Comparison of ENCODE assay signal across 17 cellular contexts in the genomic region with DNA sequence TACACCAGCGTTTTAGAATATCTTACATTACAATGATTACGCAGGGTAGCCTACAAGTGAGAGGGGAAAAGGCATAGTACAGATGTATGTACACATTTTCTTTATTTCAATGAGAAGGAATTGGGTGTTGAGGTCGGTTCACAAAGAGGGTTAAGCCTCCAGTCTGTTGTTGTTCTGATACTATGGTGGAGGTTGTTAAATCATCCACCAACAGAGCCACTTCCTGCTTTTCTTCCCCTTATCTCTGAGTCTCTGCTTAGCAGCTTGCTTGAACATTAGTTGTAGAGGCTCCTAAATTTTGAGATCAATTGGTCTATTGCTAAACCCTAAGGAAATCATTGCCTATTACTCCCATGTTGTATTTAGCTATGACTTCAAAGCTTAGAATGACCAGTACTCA. TPM values are rescaled to one million over a fixed set of nuclear protein-coding genes. Genes with fewer than 3 reads are reported as not detected.
DNase-seq lines count a peak whose midpoint lies in the region; ATAC-seq, FAIRE-seq and TF ChIP-seq lines count a peak whose summit lies in the region.
"Had no signal": no experiment of that assay in that cellular context is flagged by ENCODE, and none has a peak within 500 bp of the region (broad histone marks: within the 10 kb centered on the region; RNA-seq: fewer than 3 reads in every experiment).

No MANE protein-coding gene starts in this region.

- H3K4me2 ChIP-seq in K562 (ENCODE audit: insufficient read depth, low read length) = no peak overlapping the region

- H3K4me3 ChIP-seq in K562 (no peak overlapping the region), vagina (no peak overlapping the region), colonic mucosa (no peak overlapping the region)
- H3K4me3 ChIP-seq: ovary, SJCRH30, thoracic aorta had no signal

- H2AFZ ChIP-seq in K562 (ENCODE audit: low read depth, low read length) = no peak overlapping the region

- POLR2A ChIA-PET in K562 (lab: Yijun Ruan, JAX) = no interaction called here

- H3K27ac ChIP-seq in K562 (ENCODE audit: extremely low read depth, low read depth, low read length) (no peak overlapping the region), vagina (no peak overlapping the region), colonic mucosa (no peak overlapping the region)
- H3K27ac ChIP-seq: ovary, SJCRH30, thoracic aorta had no signal

- H3K9me1 ChIP-seq in K562 (ENCODE audit: control insufficient read depth, insufficient read depth, low read length) = no peaks in the 10 kb centered on the region

- BruUV-seq in K562 (replicated peaks; lab: Mats Ljungman, UMichigan) = no TSS peak

- no peaks in the 10 kb centered on the region for H3K79me2 ChIP-seq in K562 (ENCODE audit: control insufficient read depth, insufficient read depth, low read length)

- peak; percentile 11 for FAIRE-seq in K562 (lab: Jason Lieb, UNC)

- TF ChIP-seq RAD21 in K562 (CRISPR knock-in tag; conservative IDR thresholded peaks at IDR 0.05 in 1 of 2, IDR thresholded peaks at IDR 0.05 in 1 of 2) = no peak

- in situ Hi-C loops in KBM-7 (cut with MboI; ENCODE audit: low pct_unique_long_range_greater_than_20kb, low sequenced_read_pairs) = no loop called here
- in situ Hi-C loops in K562 (cut with MboI) = no loop called here

- ATAC-seq in GM18909 (IDR thresholded peaks at IDR 0.05; ENCODE audit: poor library complexity, unreplicated experiment) (peak; percentile 70), HG02798 (IDR thresholded peaks at IDR 0.05; ENCODE audit: poor library complexity, unreplicated experiment) (peak; percentile 54), K562 (no peak), HG02884 (IDR thresholded peaks at IDR 0.05; ENCODE audit: unreplicated experiment) (no peak)
- ATAC-seq: left lobe of liver had no signal

- H3K9ac ChIP-seq in K562 (ENCODE audit: insufficient read depth in 1 of 2, low read depth in 2 of 2, low read length in 2 of 2) = no peak overlapping the region
- no peak overlapping the region for H3K9ac ChIP-seq in colonic mucosa (ENCODE audit: low read depth in 2 of 2, low read length in 2 of 2)

- intact Hi-C loops in K562 (cut with micrococcal nuclease) (no loop called here), vagina (cut with DNase I) (no loop called here), colonic mucosa (cut with DNase I) (no loop called here)

- no peaks in the 10 kb centered on the region for H3K9me3 ChIP-seq in K562 (replicated peaks; ENCODE audit: control insufficient read depth, insufficient read depth, low read depth, low read length)
- H3K9me3 ChIP-seq in vagina = no peaks in the 10 kb centered on the region
- no peaks in the 10 kb centered on the region for H3K9me3 ChIP-seq in colonic mucosa
- H3K9me3 ChIP-seq: ovary, SJCRH30, thoracic aorta had no signal

- 5% methylated on average over 3 of the region's 3 CpGs for WGBS in K562 (ENCODE audit: insufficient coverage, low coverage, missing lambda C conversion rate)

- H3K4me1 ChIP-seq in K562 (replicated peaks in 1 of 2; ENCODE audit: control insufficient read depth in 2 of 2, insufficient read depth in 2 of 2, low read length in 2 of 2) = no peaks in the 10 kb centered on the region
- H3K4me1 ChIP-seq in vagina = no peaks in the 10 kb centered on the region
- no peaks in the 10 kb centered on the region for H3K4me1 ChIP-seq in colonic mucosa

- CTCF ChIA-PET in K562 (lab: Yijun Ruan, JAX; ENCODE audit: low intra/inter-chr PET ratio) = no interaction called here

- no peaks in the 10 kb centered on the region for H3K27me3 ChIP-seq in K562 (ENCODE audit: control insufficient read depth in 2 of 2, insufficient read depth in 2 of 2, low read length in 2 of 2)
- H3K27me3 ChIP-seq in vagina = no peaks in the 10 kb centered on the region
- H3K27me3 ChIP-seq in colonic mucosa = peaks cover 17% of the 10 kb centered on the region
- H3K27me3 ChIP-seq: ovary, SJCRH30 had no signal

- no peaks in the 10 kb centered on the region for H4K20me1 ChIP-seq in K562 (replicated peaks; ENCODE audit: control insufficient read depth, insufficient read depth, low read length)

- TF ChIP-seq POLR2A in K562 (conservative IDR thresholded peaks at IDR 0.05) (no peak), vagina (IDR thresholded peaks at IDR 0.05) (no peak)

- no peak for TF ChIP-seq EP300 in K562 (IDR thresholded peaks at IDR 0.05; ENCODE audit: low read length)

- TF ChIP-seq CTCF in K562 (IDR thresholded peaks at IDR 0.05 in 2 of 3, conservative IDR thresholded peaks at IDR 0.05 in 1 of 3; ENCODE audit: insufficient read depth in 2 of 3, low read depth in 1 of 3, low read length in 3 of 3) = no peak
- no peak for TF ChIP-seq CTCF in vagina (IDR thresholded peaks at IDR 0.05)
- no peak for TF ChIP-seq CTCF in colonic mucosa (IDR thresholded peaks at IDR 0.05)

- H3K36me3 ChIP-seq in K562 (ENCODE audit: control insufficient read depth, insufficient read depth, low read length) (no peaks in the 10 kb centered on the region), vagina (no peaks in the 10 kb centered on the region), colonic mucosa (no peaks in the 10 kb centered on the region)
- H3K36me3 ChIP-seq: ovary, thoracic aorta had no signal

- DNase-seq in KBM-7 (peak; percentile 63), K562 (ENCODE audit: extremely low read depth in 1 of 4, low spot score in 3 of 4) (no peak), vagina (ENCODE audit: extremely low spot score in 2 of 2) (no peak), colonic mucosa (no peak), activated T-cell treated with anti-CD3 and anti-CD28 coated beads for 4 hours (no peak)
- DNase-seq: activated T-cell treated with anti-CD3 and anti-CD28 coated beads, Interleukin-2, amount 50 U/mL, for 48 hours; AML-193; foreskin fibroblast; NCI-H1092; NCI-H2171; ovary; SJCRH30 had no signal

TF ChIP-seq in K562, 482 proteins besides CTCF, POLR2A, EP300 and RAD21 (continues in another document):
- TF ChIP-seq ZNF589 (CRISPR knock-in tag; IDR thresholded peaks at IDR 0.05; ENCODE audit: low read depth) = no peak
- TF ChIP-seq ARNT (IDR thresholded peaks at IDR 0.05) = no peak
- no peak for TF ChIP-seq BCL6 (CRISPR knock-in tag; IDR thresholded peaks at IDR 0.05)
- TF ChIP-seq, protein P1, sequence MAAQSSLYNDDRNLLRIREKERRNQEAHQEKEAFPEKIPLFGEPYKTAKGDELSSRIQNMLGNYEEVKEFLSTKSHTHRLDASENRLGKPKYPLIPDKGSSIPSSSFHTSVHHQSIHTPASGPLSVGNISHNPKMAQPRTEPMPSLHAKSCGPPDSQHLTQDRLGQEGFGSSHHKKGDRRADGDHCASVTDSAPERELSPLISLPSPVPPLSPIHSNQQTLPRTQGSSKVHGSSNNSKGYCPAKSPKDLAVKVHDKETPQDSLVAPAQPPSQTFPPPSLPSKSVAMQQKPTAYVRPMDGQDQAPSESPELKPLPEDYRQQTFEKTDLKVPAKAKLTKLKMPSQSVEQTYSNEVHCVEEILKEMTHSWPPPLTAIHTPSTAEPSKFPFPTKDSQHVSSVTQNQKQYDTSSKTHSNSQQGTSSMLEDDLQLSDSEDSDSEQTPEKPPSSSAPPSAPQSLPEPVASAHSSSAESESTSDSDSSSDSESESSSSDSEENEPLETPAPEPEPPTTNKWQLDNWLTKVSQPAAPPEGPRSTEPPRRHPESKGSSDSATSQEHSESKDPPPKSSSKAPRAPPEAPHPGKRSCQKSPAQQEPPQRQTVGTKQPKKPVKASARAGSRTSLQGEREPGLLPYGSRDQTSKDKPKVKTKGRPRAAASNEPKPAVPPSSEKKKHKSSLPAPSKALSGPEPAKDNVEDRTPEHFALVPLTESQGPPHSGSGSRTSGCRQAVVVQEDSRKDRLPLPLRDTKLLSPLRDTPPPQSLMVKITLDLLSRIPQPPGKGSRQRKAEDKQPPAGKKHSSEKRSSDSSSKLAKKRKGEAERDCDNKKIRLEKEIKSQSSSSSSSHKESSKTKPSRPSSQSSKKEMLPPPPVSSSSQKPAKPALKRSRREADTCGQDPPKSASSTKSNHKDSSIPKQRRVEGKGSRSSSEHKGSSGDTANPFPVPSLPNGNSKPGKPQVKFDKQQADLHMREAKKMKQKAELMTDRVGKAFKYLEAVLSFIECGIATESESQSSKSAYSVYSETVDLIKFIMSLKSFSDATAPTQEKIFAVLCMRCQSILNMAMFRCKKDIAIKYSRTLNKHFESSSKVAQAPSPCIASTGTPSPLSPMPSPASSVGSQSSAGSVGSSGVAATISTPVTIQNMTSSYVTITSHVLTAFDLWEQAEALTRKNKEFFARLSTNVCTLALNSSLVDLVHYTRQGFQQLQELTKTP (IDR thresholded peaks at IDR 0.05; ENCODE audit: low read depth in 1 of 2, partially characterized antibody in 2 of 2) = no peak
- no peak for TF ChIP-seq HNRNPLL (IDR thresholded peaks at IDR 0.05; ENCODE audit: low read depth, low read length, poor library complexity, severe bottlenecking)
- TF ChIP-seq PCBP2 (IDR thresholded peaks at IDR 0.05; ENCODE audit: low read depth, low read length, poor library complexity, severe bottlenecking) = no peak
- TF ChIP-seq SMAD4 (CRISPR knock-in tag; conservative IDR thresholded peaks at IDR 0.05) = no peak
- no peak for TF ChIP-seq MAFK (IDR thresholded peaks at IDR 0.05; ENCODE audit: low read length)
- TF ChIP-seq HCFC1 (IDR thresholded peaks at IDR 0.05; ENCODE audit: low read depth, low read length) = no peak
- no peak for TF ChIP-seq ZNF586 (CRISPR knock-in tag; conservative IDR thresholded peaks at IDR 0.05)

RNA-seq across cellular contexts. Expression of a gene that starts 7.3 kb away (rescaled TPM):
- total RNA-seq in K562 (2011; cell fraction: chromatin; rRNA removed; ENCODE audit: low replicate concordance) = 0.07 TPM in 1 of 2 replicates, not detected in the other
- total RNA-seq in K562 (2011; cell fraction: nucleolus; rRNA removed) = not detected in 2 replicates
- total RNA-seq in K562 (2011; cell fraction: nucleoplasm; rRNA removed) = 0.07 TPM in 1 of 2 replicates, not detected in the other
- total RNA-seq in K562 (2014; rRNA removed) (not detected in 2 replicates), K562 (2014; rRNA removed; fragmentation: Illumina TruSeq; extraction: Trizol) (not detected in 2 replicates), K562 (2015; rRNA removed; fragmentation: Illumina TruSeq; extraction: Trizol) (not detected in 2 replicates), K562 (2021) (not detected in 2 replicates), vagina (0.25 TPM), colonic mucosa (under 1 TPM; 0.25 to 0.53 TPM)
- polyA plus RNA-seq in K562 (2011; rRNA removed) (0.01 TPM in 1 of 2 replicates, not detected in the other), K562 (2014; fragmentation: Illumina TruSeq; extraction: Trizol) (not detected in 2 replicates), K562 (2014; fragmentation: Nextera tagmentation; extraction: Ambion mirVana) (under 1 TPM; 0.08 to 0.14 TPM), K562 (2014; rRNA removed) (not detected in 2 replicates)
- polyA plus RNA-seq in K562 (2011; cell fraction: cytosol; rRNA removed) = not detected in 2 replicates
- not detected in 2 replicates for polyA plus RNA-seq in K562 (2011; cell fraction: nucleus; rRNA removed)
- polyA plus RNA-seq in K562 (2012) = 0.13 and 0.44 TPM in 2 replicates
- not detected in 2 replicates for polyA minus RNA-seq in K562 (2011; rRNA and poly(A)+ RNA removed)
- not detected in 2 replicates for polyA minus RNA-seq in K562 (2011; cell fraction: cytosol; rRNA and poly(A)+ RNA removed)
- polyA minus RNA-seq in K562 (2011; cell fraction: nucleus; rRNA and poly(A)+ RNA removed) = not detected in 2 replicates
- total RNA-seq: left lobe of liver had no signal

Comparison
In these comparisons a context has a peak if more than half of its experiments do, and no peak if none do; other contexts are left out.
1. ATAC-seq: peak in GM18909 (single experiment) and HG02798 (single experiment); none in K562 (single experiment) and HG02884 (single experiment).